ENCODE assay signal across 1 cellular context in the genomic region with DNA sequence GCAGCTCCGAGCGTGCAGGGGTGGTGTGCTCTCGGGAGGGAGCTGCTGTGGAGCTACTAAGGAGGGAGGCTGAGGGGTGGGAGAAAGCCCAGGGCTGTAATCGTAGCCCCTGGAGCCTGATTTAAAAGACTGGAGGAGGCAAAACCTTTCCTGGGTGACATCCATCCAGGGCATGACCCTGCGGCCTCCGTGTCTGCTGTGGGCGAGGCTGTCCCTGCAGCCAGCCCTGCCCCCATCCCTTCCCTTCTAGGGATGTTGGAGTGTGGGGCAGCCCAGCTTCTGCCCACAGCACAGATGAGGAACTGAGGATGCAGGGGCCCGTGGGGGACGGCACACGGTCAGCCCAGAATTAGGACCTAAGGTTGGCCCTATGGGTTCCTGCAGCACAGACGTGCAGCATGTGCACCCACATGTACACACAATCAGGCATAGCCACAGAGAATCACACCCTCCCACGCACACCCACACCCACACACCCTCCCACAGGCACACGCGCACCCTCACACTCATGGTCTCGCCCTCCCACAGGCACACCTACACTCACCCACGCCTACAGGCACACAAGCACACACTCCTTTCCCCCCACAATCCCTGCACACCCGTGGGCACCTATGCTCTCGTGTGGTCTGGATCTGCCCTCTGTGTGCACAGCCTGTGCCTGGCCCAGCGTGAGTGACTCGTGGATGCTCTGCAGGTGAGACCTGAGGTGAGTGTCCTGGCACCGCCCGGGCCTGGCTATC.
TF ChIP-seq lines count a peak whose summit lies in the region.

No MANE protein-coding gene starts in this region.

TF ChIP-seq in IMR-90, 13 proteins besides CTCF, POLR2A, EP300 and RAD21 (continued from another document):
- TF ChIP-seq BHLHE40 (IDR thresholded peaks at IDR 0.05; ENCODE audit: low read depth, low read length) (no peak), FOS (IDR thresholded peaks at IDR 0.05; ENCODE audit: low read depth, low read length) (no peak)
